In the genomic region with DNA sequence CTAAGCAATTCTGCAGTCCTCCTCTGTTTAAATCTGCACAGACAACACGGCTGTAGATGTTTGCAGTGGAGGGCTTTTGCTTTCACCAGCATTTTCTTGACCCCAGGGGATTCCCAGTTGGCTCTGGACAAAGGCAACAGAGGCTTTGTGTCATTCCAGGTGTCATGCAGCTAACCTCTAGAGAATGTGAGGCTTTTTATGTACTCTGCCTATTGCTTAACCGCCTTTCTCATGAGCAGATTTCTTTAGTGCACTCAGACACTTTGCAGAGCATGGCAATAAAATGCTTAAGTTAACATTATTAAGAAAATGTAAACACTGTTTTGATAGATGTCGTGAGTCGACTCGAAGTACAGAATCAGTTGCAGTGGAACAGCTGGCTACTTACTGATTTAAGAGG, we compare ENCODE assay signal across 16 cellular contexts.
DNase-seq lines count a peak whose midpoint lies in the region; ATAC-seq and TF ChIP-seq lines count a peak whose summit lies in the region.
"Had no signal": no experiment of that assay in that cellular context is flagged by ENCODE, and none has a peak within 500 bp of the region (broad histone marks: within the 10 kb centered on the region; RNA-seq: fewer than 3 reads in every experiment).

No MANE protein-coding gene starts in this region.

- peak; percentile 18 for ATAC-seq in mucosa of descending colon
- no peak for ATAC-seq in heart left ventricle
- ATAC-seq in GM21717 (IDR thresholded peaks at IDR 0.05; ENCODE audit: unreplicated experiment) = no peak
- ATAC-seq: sciatic nerve had no signal

- H3K27ac ChIP-seq in SK-N-MC (0 out of 2 replicates have a peak overlapping the region, but pooled peaks have one; percentile 16), heart left ventricle (no peak overlapping the region)
- H3K27ac ChIP-seq: BLaER1, uterus had no signal

- peak overlapping the region; percentile 28 for H3K9ac ChIP-seq in SK-N-MC (ENCODE audit: insufficient read length)
- H3K9ac ChIP-seq: BLaER1 had no signal

- H3K9me3 ChIP-seq in SK-N-MC (ENCODE audit: low read depth, low read length) (no peaks in the 10 kb centered on the region), mucosa of descending colon (peaks cover 3% of the 10 kb centered on the region), heart left ventricle (peaks cover 0 to 6% (median 0%) of the 10 kb centered on the region in 12 donors)

- H3K4me1 ChIP-seq in mucosa of descending colon (ENCODE audit: low read depth) (no peaks in the 10 kb centered on the region), heart left ventricle (no peaks in the 10 kb centered on the region)
- H3K4me1 ChIP-seq: uterus had no signal

- no peak for TF ChIP-seq CTCF in mucosa of descending colon (IDR thresholded peaks at IDR 0.05)
- TF ChIP-seq CTCF in heart left ventricle (IDR thresholded peaks at IDR 0.05) = no peak

- TF ChIP-seq POLR2A in heart left ventricle (IDR thresholded peaks at IDR 0.05) = no peak

- 41 to 51% (median 44%) methylated on average over 5 of the region's 5 CpGs for WGBS in heart left ventricle, 4 donors

- H3K36me3 ChIP-seq in SK-N-MC (ENCODE audit: insufficient read depth, low read length) (no peaks in the 10 kb centered on the region), mucosa of descending colon (ENCODE audit: low read depth) (no peaks in the 10 kb centered on the region), heart left ventricle (no peaks in the 10 kb centered on the region)
- H3K36me3 ChIP-seq: BLaER1, uterus had no signal

- H3K27me3 ChIP-seq in heart left ventricle = no peaks in the 10 kb centered on the region
- H3K27me3 ChIP-seq: BLaER1, uterus had no signal

- DNase-seq in DMS79 (lab: John Stamatoyannopoulos, UW) (peak; percentile 99), NCI-H146 (lab: John Stamatoyannopoulos, UW) (peak; percentile 90), SK-N-MC (ENCODE audit: low read depth, low spot score) (no peak), mucosa of descending colon (no peak), heart left ventricle (no peak), AML-193 (lab: John Stamatoyannopoulos, UW) (no peak), OCI-M1 (lab: John Stamatoyannopoulos, UW) (no peak)
- DNase-seq: anterior cingulate cortex; effector memory CD4-positive, alpha-beta T cell; GOT3; head of caudate nucleus; Kasumi-1; uterus had no signal

- intact Hi-C loops in mucosa of descending colon (cut with DNase I, micrococcal nuclease) = no loop called here
- intact Hi-C loops in heart left ventricle (cut with DNase I) = no loop called here

- peak overlapping the region; percentile 61 for H3K4me3 ChIP-seq in SK-N-MC
- H3K4me3 ChIP-seq in mucosa of descending colon = no peak overlapping the region
- no peak overlapping the region for H3K4me3 ChIP-seq in heart left ventricle
- H3K4me3 ChIP-seq: BLaER1, uterus had no signal

Comparison
In these comparisons a context has a peak if more than half of its experiments do, and no peak if none do; other contexts are left out.
1. DNase-seq: peak in DMS79 (single experiment) and NCI-H146 (single experiment); none in SK-N-MC (single experiment), mucosa of descending colon (0 of 3), heart left ventricle (0 of 5), AML-193 (0 of 2) and OCI-M1 (single experiment).